Comparison of ENCODE assay signal across 24 cellular contexts in the genomic region with DNA sequence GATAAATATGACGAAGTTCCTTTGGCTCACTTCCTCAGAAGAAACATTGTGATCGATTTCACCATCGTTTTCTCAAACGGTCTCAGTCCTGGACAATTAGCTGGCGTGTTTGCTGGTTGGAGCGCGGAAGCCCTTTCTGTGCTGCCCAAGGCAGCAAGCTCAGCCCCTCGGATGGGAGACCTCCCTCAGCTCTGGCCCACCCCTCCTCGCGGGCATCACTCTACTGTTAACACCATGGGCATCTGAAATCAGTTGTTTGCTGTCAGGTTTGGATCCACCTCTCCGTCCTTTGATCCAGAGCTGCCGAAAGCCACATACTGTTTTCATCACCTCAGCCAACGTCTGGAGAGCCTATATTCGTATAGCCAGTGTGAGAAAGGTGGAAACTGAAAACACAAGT.
"Had no signal": no experiment of that assay in that cellular context is flagged by ENCODE, and none has a peak within 500 bp of the region (broad histone marks: within the 10 kb centered on the region; RNA-seq: fewer than 3 reads in every experiment).

No MANE protein-coding gene starts in this region.

- H3K4me3 ChIP-seq: esophagus squamous epithelium, gastrocnemius medialis, lower lobe of right lung, mucosa of descending colon, neural progenitor cell, prostate gland, right atrium auricular region, skin epidermis, thoracic aorta, tibial nerve, vagina had no signal

- H3K27ac ChIP-seq: esophagus squamous epithelium, gastrocnemius medialis, lower lobe of right lung, neural progenitor cell, parathyroid adenoma, prostate gland, right atrium auricular region, skin epidermis, thoracic aorta, tibial nerve, vagina had no signal

- DNase-seq: cortex of kidney; effector memory CD8-positive, alpha-beta T cell; erythroblast; esophagus squamous epithelium; foreskin fibroblast; gastrocnemius medialis; left ventricle myocardium superior; lower lobe of right lung; mucosa of descending colon; naive B cell; stimulated activated CD4-positive, alpha-beta T cell treated with anti-CD3 and anti-CD28 coated beads, Interleukin-15, amount 100 ng/mL, for 24 hours; stimulated activated CD4-positive, alpha-beta T cell treated with anti-CD3 and anti-CD28 coated beads, Interleukin-2, amount 100 ng/mL, for 48 hours; stimulated activated naive B cell treated with anti-CD40 and anti-IgM and Interleukin-4, amounts not matched to agents 10 μg/mL and 1 μg/mL and 100 μg/mL, for 72 hours had no signal

- H3K9me3 Mint-ChIP-seq: effector memory CD8-positive, alpha-beta T cell; mesothelial cell of epicardium; natural killer cell treated with Interleukin-12 subunit alpha and Interleukin-12 subunit beta and Interleukin-15 and Interleukin-18, amount 100 ng/mL, for 72 hours; neural progenitor cell; stimulated activated naive CD8-positive, alpha-beta T cell treated with anti-CD3 and anti-CD28 coated beads, Interleukin-15, Interleukin-2, amounts not matched to agents 100 ng/mL and 50 ng/mL, for 24 hours had no signal

- H3K27ac Mint-ChIP-seq: effector memory CD8-positive, alpha-beta T cell; mesothelial cell of epicardium; naive B cell; natural killer cell treated with Interleukin-12 subunit alpha and Interleukin-12 subunit beta and Interleukin-15 and Interleukin-18, amount 100 ng/mL, for 72 hours; neural progenitor cell; stimulated activated naive B cell treated with anti-CD40 and anti-IgM and Interleukin-4, amounts not matched to agents 10 μg/mL and 1 μg/mL and 100 μg/mL, for 72 hours; stimulated activated naive CD8-positive, alpha-beta T cell treated with anti-CD3 and anti-CD28 coated beads, Interleukin-15, Interleukin-2, amounts not matched to agents 100 ng/mL and 50 ng/mL, for 24 hours had no signal

- H3K36me3 Mint-ChIP-seq: mesothelial cell of epicardium; naive B cell; natural killer cell treated with Interleukin-12 subunit alpha and Interleukin-12 subunit beta and Interleukin-15 and Interleukin-18, amount 100 ng/mL, for 72 hours; neural progenitor cell; stimulated activated naive B cell treated with anti-CD40 and anti-IgM and Interleukin-4, amounts not matched to agents 10 μg/mL and 1 μg/mL and 100 μg/mL, for 72 hours had no signal

- H3K4me3 Mint-ChIP-seq: effector memory CD8-positive, alpha-beta T cell; mesothelial cell of epicardium; natural killer cell treated with Interleukin-12 subunit alpha and Interleukin-12 subunit beta and Interleukin-15 and Interleukin-18, amount 100 ng/mL, for 72 hours; neural progenitor cell; stimulated activated naive B cell treated with anti-CD40 and anti-IgM and Interleukin-4, amounts not matched to agents 10 μg/mL and 1 μg/mL and 100 μg/mL, for 72 hours; stimulated activated naive CD8-positive, alpha-beta T cell treated with anti-CD3 and anti-CD28 coated beads, Interleukin-15, Interleukin-2, amounts not matched to agents 100 ng/mL and 50 ng/mL, for 24 hours had no signal

- H3K4me1 Mint-ChIP-seq: mesothelial cell of epicardium; naive B cell; neural progenitor cell; stimulated activated naive B cell treated with anti-CD40 and anti-IgM and Interleukin-4, amounts not matched to agents 10 μg/mL and 1 μg/mL and 100 μg/mL, for 72 hours had no signal
